ENCODE assay signal across 8 cellular contexts in the genomic region with DNA sequence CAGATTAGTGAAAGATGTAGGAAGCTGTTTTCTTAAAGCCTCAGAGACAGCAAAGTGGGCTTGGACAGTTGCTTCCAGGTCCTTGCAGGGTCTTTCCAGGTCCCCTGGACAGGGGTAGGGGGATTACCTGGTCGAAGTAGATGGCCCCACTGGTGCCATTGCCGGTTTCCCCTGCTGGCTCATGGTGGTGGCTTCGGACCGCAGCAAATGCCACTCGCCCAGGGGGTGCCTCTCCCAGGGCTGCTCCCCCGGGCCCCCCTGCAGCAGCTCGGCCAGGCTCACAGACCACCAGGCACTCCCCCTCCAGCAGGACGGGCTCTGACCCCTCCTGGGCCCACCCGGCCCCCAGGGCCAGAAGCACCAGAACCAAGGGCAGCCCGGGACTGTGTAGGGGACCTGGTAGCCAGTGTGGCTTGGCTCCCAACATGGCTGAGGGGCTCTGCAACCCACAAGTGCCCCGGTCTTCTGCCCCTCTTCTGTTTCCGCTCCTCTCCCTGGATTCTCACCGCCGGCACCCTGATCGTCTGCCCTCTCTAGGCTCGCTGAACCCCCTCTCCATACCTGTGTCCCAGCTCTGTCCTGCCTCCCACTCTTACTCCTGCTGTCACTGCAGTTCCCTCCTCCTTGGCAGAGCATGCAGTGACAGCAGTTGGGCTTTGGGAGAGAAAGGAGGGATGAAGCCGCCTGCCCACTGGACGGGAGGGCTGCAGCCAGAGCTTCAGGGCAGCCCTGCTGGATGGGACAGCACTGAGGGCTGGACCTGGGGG. TPM values are rescaled to one million over a fixed set of nuclear protein-coding genes. Genes with fewer than 3 reads are reported as not detected.
A peak's percentile ranks its signal among the peaks of the same experiment; 100 is the strongest.
DNase-seq lines count a peak whose midpoint lies in the region; ATAC-seq and TF ChIP-seq lines count a peak whose summit lies in the region.

No MANE protein-coding gene starts in this region.

- no peak overlapping the region for H3K27ac ChIP-seq in iPS-20b (ENCODE audit: low read length)

- H3K36me3 ChIP-seq in iPS-20b (ENCODE audit: insufficient read depth, low read depth, low read length), result peaks cover 8% of the 10 kb centered on the region; the same call in 1 of the 2 replicates
- H3K36me3 ChIP-seq in BE2C, result no peaks in the 10 kb centered on the region

- no peak for TF ChIP-seq CTCF in BE2C (IDR thresholded peaks at IDR 0.05; ENCODE audit: low read depth, low read length)

- H3K27me3 ChIP-seq in iPS-20b (ENCODE audit: insufficient read depth, low read length) (peaks cover 18% of the 10 kb centered on the region), BE2C (no peaks in the 10 kb centered on the region)

- no peak for ATAC-seq in activated CD8-positive, alpha-beta memory T cell treated with anti-CD3 and anti-CD28 coated beads, Interleukin-2, amount 10 ng/mL, durations not matched to agents 7 days and 5 days
- no peak for ATAC-seq in stimulated activated effector memory CD8-positive, alpha-beta T cell treated with anti-CD3 and anti-CD28 coated beads, Interleukin-12 subunit alpha, Interleukin-12 subunit beta, amount 100 ng/mL, for 72 hours
- ATAC-seq in GM21737 (IDR thresholded peaks at IDR 0.05; ENCODE audit: unreplicated experiment), result no peak

- no peaks in the 10 kb centered on the region for H3K27me3 Mint-ChIP-seq in activated CD8-positive, alpha-beta memory T cell treated with anti-CD3 and anti-CD28 coated beads, Interleukin-2, amount 10 ng/mL, durations not matched to agents 7 days and 5 days

- H3K4me1 ChIP-seq in iPS-20b (ENCODE audit: insufficient read depth, low read length) (peaks cover 5% of the 10 kb centered on the region; the same call in 1 of the 2 replicates), BE2C (peaks cover 6% of the 10 kb centered on the region)

- no peak overlapping the region for H3K9ac ChIP-seq in iPS-20b (ENCODE audit: low read depth, low read length)

- H3K27ac Mint-ChIP-seq in activated CD8-positive, alpha-beta memory T cell treated with anti-CD3 and anti-CD28 coated beads, Interleukin-2, amount 10 ng/mL, durations not matched to agents 7 days and 5 days, result peak overlapping the region; percentile 97
- peak overlapping the region; percentile 98 for H3K27ac Mint-ChIP-seq in stimulated activated effector memory CD8-positive, alpha-beta T cell treated with anti-CD3 and anti-CD28 coated beads, Interleukin-12 subunit alpha, Interleukin-12 subunit beta, amount 100 ng/mL, for 72 hours

- peak overlapping the region; percentile 77 for H3K4me3 Mint-ChIP-seq in activated CD8-positive, alpha-beta memory T cell treated with anti-CD3 and anti-CD28 coated beads, Interleukin-2, amount 10 ng/mL, durations not matched to agents 7 days and 5 days
- H3K4me3 Mint-ChIP-seq in stimulated activated effector memory CD8-positive, alpha-beta T cell treated with anti-CD3 and anti-CD28 coated beads, Interleukin-12 subunit alpha, Interleukin-12 subunit beta, amount 100 ng/mL, for 72 hours, result peak overlapping the region; percentile 88

- peaks cover 21% of the 10 kb centered on the region for H3K36me3 Mint-ChIP-seq in activated CD8-positive, alpha-beta memory T cell treated with anti-CD3 and anti-CD28 coated beads, Interleukin-2, amount 10 ng/mL, durations not matched to agents 7 days and 5 days
- H3K36me3 Mint-ChIP-seq in stimulated activated effector memory CD8-positive, alpha-beta T cell treated with anti-CD3 and anti-CD28 coated beads, Interleukin-12 subunit alpha, Interleukin-12 subunit beta, amount 100 ng/mL, for 72 hours, result peaks cover 49% of the 10 kb centered on the region

- H3K9me3 ChIP-seq in iPS-20b (ENCODE audit: insufficient read depth, low read depth, low read length) (no peaks in the 10 kb centered on the region), BE2C (no peaks in the 10 kb centered on the region)

- peak; percentile 31 for DNase-seq in DMS53 (lab: John Stamatoyannopoulos, UW)
- no peak for DNase-seq in DMS53 treated with DMSO at 0.1 percent for 48 hours (lab: John Stamatoyannopoulos, UW; ENCODE audit: unreplicated experiment)
- DNase-seq in activated CD8-positive, alpha-beta memory T cell treated with anti-CD3 and anti-CD28 coated beads, Interleukin-2, amount 10 ng/mL, durations not matched to agents 7 days and 5 days, result no peak
- DNase-seq in stimulated activated effector memory CD8-positive, alpha-beta T cell treated with anti-CD3 and anti-CD28 coated beads, Interleukin-12 subunit alpha, Interleukin-12 subunit beta, amount 100 ng/mL, for 72 hours (ENCODE audit: low spot score in 2 of 2), result no peak
- no peak for DNase-seq in BE2C
- DNase-seq in NCI-H748 treated with DMSO at 0.1 percent for 48 hours (lab: John Stamatoyannopoulos, UW), result no peak

- H3K4me3 ChIP-seq in iPS-20b (ENCODE audit: low read length) (peak overlapping the region; percentile 95; the same call in 1 of the 2 replicates), BE2C (ENCODE audit: low read depth, low read length) (no peak overlapping the region)

- CTCF ChIA-PET in activated CD8-positive, alpha-beta memory T cell treated with anti-CD3 and anti-CD28 coated beads, Interleukin-2, amount 10 ng/mL, durations not matched to agents 7 days and 5 days (lab: Charles Lee), result interaction anchor here (0.9 to 16.8 kb wide), 3 partner anchors 8 to 119 kb away, joined by 3 to 854 read pairs (median 78); a partner anchor contains a TSS

- H3K4me1 Mint-ChIP-seq in activated CD8-positive, alpha-beta memory T cell treated with anti-CD3 and anti-CD28 coated beads, Interleukin-2, amount 10 ng/mL, durations not matched to agents 7 days and 5 days, result peaks cover 58% of the 10 kb centered on the region
- peaks cover 54% of the 10 kb centered on the region for H3K4me1 Mint-ChIP-seq in stimulated activated effector memory CD8-positive, alpha-beta T cell treated with anti-CD3 and anti-CD28 coated beads, Interleukin-12 subunit alpha, Interleukin-12 subunit beta, amount 100 ng/mL, for 72 hours

- no peaks in the 10 kb centered on the region for H3K9me3 Mint-ChIP-seq in activated CD8-positive, alpha-beta memory T cell treated with anti-CD3 and anti-CD28 coated beads, Interleukin-2, amount 10 ng/mL, durations not matched to agents 7 days and 5 days (ENCODE audit: low read depth)
- no peaks in the 10 kb centered on the region for H3K9me3 Mint-ChIP-seq in stimulated activated effector memory CD8-positive, alpha-beta T cell treated with anti-CD3 and anti-CD28 coated beads, Interleukin-12 subunit alpha, Interleukin-12 subunit beta, amount 100 ng/mL, for 72 hours

RNA-seq across cellular contexts. Expression of a gene that starts 0.7 kb away (rescaled TPM):
- total RNA-seq in activated CD8-positive, alpha-beta memory T cell treated with anti-CD3 and anti-CD28 coated beads, Interleukin-2, amount 10 ng/mL, durations not matched to agents 7 days and 5 days, result 1 to 10 TPM; 5.0 to 7.1 TPM
- 0.62 TPM for polyA plus RNA-seq in BE2C (2012; ENCODE audit: insufficient read depth, insufficient read length, low read depth)

RNA-seq across cellular contexts. Expression of a gene that starts 0.9 kb away (rescaled TPM):
- total RNA-seq in activated CD8-positive, alpha-beta memory T cell treated with anti-CD3 and anti-CD28 coated beads, Interleukin-2, amount 10 ng/mL, durations not matched to agents 7 days and 5 days, result 10 to 100 TPM; 73.3 to 81.2 TPM
- 26.1 TPM for polyA plus RNA-seq in BE2C (2012; ENCODE audit: insufficient read depth, insufficient read length, low read depth)

RNA-seq across cellular contexts. Expression of a gene that starts 13.8 kb away (rescaled TPM):
- 10 to 100 TPM; 45.6 to 45.9 TPM for total RNA-seq in activated CD8-positive, alpha-beta memory T cell treated with anti-CD3 and anti-CD28 coated beads, Interleukin-2, amount 10 ng/mL, durations not matched to agents 7 days and 5 days
- polyA plus RNA-seq in BE2C (2012; ENCODE audit: insufficient read depth, insufficient read length, low read depth), result 157 TPM

RNA-seq across cellular contexts. Expression of a gene that starts 30.0 kb away (rescaled TPM):
- total RNA-seq in activated CD8-positive, alpha-beta memory T cell treated with anti-CD3 and anti-CD28 coated beads, Interleukin-2, amount 10 ng/mL, durations not matched to agents 7 days and 5 days, result under 1 TPM; 0.05 to 0.50 TPM
- 11.9 TPM for polyA plus RNA-seq in BE2C (2012; ENCODE audit: insufficient read depth, insufficient read length, low read depth)
